In the genomic region with DNA sequence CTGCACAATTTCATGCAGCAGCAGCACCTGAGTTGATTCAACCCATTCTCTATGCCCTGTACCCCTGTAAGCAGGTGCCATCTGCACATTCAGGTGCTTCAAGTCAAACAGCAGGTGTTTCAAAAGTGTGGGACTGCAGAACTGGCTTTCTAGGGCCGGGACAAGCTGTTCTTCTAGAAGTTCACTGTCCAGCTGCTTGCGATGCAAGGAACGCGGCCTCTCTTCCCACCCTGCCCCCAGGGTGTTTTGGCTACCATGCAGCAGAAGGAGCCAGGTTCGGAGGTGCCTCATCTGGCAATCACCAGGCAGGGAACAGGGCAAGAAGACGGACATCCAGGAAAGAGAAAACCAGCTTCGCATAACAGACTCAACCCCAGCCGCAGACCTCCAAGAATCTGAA, we compare ENCODE assay signal across 24 cellular contexts. TPM values are rescaled to one million over a fixed set of nuclear protein-coding genes. Genes with fewer than 3 reads are reported as not detected.
"Had no signal": no experiment of that assay in that cellular context is flagged by ENCODE, and none has a peak within 500 bp of the region (broad histone marks: within the 10 kb centered on the region; RNA-seq: fewer than 3 reads in every experiment).

No MANE protein-coding gene starts in this region.

- DNase-seq: activated CD4-positive, alpha-beta memory T cell treated with anti-CD3 and anti-CD28 coated beads, Interleukin-2, amount 10 ng/mL, durations not matched to agents 7 days and 5 days; activated CD4-positive, alpha-beta T cell treated with anti-CD3 and anti-CD28 coated beads for 1 hour; activated CD4-positive, alpha-beta T cell treated with anti-CD3 and anti-CD28 coated beads, Interleukin-2, amount 10 ng/mL, durations not matched to agents 7 days and 5 days; activated naive CD4-positive, alpha-beta T cell; activated T-cell treated with anti-CD3 and anti-CD28 coated beads, Interleukin-2, amount 50 U/mL, for 4 hours; central memory CD4-positive, alpha-beta T cell; dermis blood vessel endothelial cell; effector CD4-positive, alpha-beta T cell; esophagus squamous epithelium; foreskin melanocyte; left ventricle myocardium inferior; naive B cell; nephron progenitor cell; ovary; right lobe of liver; stimulated activated CD4-positive, alpha-beta T cell treated with anti-CD3 and anti-CD28 coated beads, Interleukin-2, amount 100 ng/mL, for 48 hours; stimulated activated naive CD4-positive, alpha-beta T cell treated with Interleukin-2 at 50 U/mL for 16 hours; testis; transverse colon had no signal

- ATAC-seq: activated naive CD4-positive, alpha-beta T cell treated with anti-CD3 and anti-CD28 coated beads, Interleukin-2, amount 50 U/mL, for 72 hours; activated T-cell treated with anti-CD3 and anti-CD28 coated beads, Interleukin-2, amount 50 U/mL, for 4 hours; right lobe of liver; WTC11 had no signal

- H3K4me3 ChIP-seq: breast epithelium, esophagus squamous epithelium, left ventricle myocardium inferior, ovary, right lobe of liver, testis, transverse colon had no signal

- H3K27me3 ChIP-seq: breast epithelium, esophagus squamous epithelium, ovary, right lobe of liver, testis, transverse colon had no signal

- H3K36me3 ChIP-seq: breast epithelium, esophagus squamous epithelium, left ventricle myocardium inferior, ovary, right lobe of liver, transverse colon had no signal

- H3K27ac ChIP-seq: breast epithelium, esophagus squamous epithelium, left ventricle myocardium inferior, ovary, right lobe of liver, testis, transverse colon had no signal

- H3K9me3 ChIP-seq: ovary, right lobe of liver, testis had no signal

- H3K4me1 ChIP-seq: breast epithelium, esophagus squamous epithelium, left ventricle myocardium inferior, right lobe of liver, testis, transverse colon had no signal

RNA-seq across cellular contexts. Expression of a gene that starts 35.3 kb away (rescaled TPM):
- total RNA-seq: activated CD4-positive, alpha-beta memory T cell treated with anti-CD3 and anti-CD28 coated beads, Interleukin-2, amount 10 ng/mL, durations not matched to agents 7 days and 5 days; activated CD4-positive, alpha-beta T cell treated with anti-CD3 and anti-CD28 coated beads, Interleukin-2, amount 10 ng/mL, durations not matched to agents 7 days and 5 days; activated naive CD4-positive, alpha-beta T cell treated with anti-CD3 and anti-CD28 coated beads, Interleukin-2, amount 50 U/mL, for 72 hours; activated T-cell treated with anti-CD3 and anti-CD28 coated beads, Interleukin-2, amount 50 U/mL, for 4 hours; activated T-helper 2 cell treated with anti-CD3 and anti-CD28 coated beads, Interferon-gamma antibody, Interleukin-2, Interleukin-4, amounts not matched to agents 10 μg/mL and 5 μg/mL and 100 μg/mL, durations not matched to agents 14 hours and 24 hours and 36 hours; breast epithelium; dermis blood vessel endothelial cell; esophagus squamous epithelium; left ventricle myocardium inferior; lung microvascular endothelial cell; ovary had no signal
